8 cellular contexts compared by ENCODE assay signal in the genomic region with DNA sequence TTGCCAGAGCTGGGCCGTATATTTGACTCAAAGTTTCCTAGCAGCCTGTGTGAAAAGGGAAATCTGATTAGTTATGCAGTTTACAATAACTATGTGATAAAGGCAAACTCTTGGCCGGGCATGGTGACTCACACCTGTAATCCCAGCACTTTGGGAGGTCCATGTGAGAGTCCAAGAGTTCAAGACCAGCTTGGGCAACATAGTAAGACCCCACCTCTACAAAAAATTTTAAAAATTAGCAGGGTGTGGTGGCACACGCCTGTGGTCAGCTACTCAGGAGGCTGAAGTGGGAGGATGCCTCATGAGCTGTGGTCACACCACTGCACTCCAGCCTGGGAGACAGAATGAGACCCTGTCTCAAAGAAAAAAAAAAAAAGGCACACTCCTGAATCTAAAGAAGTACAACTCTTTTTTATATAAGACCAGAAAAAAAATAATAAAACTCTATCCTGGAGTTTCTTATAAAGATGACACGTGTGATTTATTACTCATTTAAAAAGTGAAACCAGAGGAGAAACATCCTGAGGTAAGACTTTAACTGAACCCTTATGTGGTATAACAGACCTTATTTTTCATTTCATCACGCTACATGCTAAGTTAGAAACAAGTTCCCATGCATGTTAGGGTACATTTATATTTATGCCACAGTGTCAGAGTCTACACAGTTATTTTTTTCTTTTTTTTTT. TPM values are rescaled to one million over a fixed set of nuclear protein-coding genes. Genes with fewer than 3 reads are reported as not detected.
A peak's percentile ranks its signal among the peaks of the same experiment; 100 is the strongest.
DNase-seq lines count a peak whose midpoint lies in the region; ATAC-seq and TF ChIP-seq lines count a peak whose summit lies in the region.

No MANE protein-coding gene starts in this region.

- no peak overlapping the region for H2AFZ ChIP-seq in smooth muscle cell (ENCODE audit: low read depth)

- H4K20me1 ChIP-seq in smooth muscle cell (ENCODE audit: low read depth): no peaks in the 10 kb centered on the region

- intact Hi-C loops in adrenal gland (cut with DNase I): no loop called here

- WGBS in adrenal gland, 4 donors: 76 to 83% (median 80%) methylated on average over 5 of the region's 5 CpGs
- 83% methylated on average over 5 of the region's 5 CpGs for WGBS in smooth muscle cell (ENCODE audit: low lambda C conversion rate)

- H3K36me3 ChIP-seq in adrenal gland (replicated peaks in 1 of 2): no peaks in the 10 kb centered on the region
- H3K36me3 ChIP-seq in smooth muscle cell (ENCODE audit: low read depth): no peaks in the 10 kb centered on the region

- peak; percentile 59 to 65 for DNase-seq in activated CD4-positive, alpha-beta T cell treated with anti-CD3 and anti-CD28 coated beads for 4 hours
- DNase-seq in myocyte (ENCODE audit: low read depth) (peak; percentile 51), COLO668 (lab: John Stamatoyannopoulos, UW; ENCODE audit: unreplicated experiment) (no peak), adrenal gland (no peak), smooth muscle cell (lab: John Stamatoyannopoulos, UW; ENCODE audit: unreplicated experiment) (no peak), mesenteric fat pad (ENCODE audit: low spot score) (no peak)

- no peak overlapping the region for H3K9ac ChIP-seq in smooth muscle cell (ENCODE audit: low read depth)

- H3K27ac ChIP-seq in adrenal gland (no peak overlapping the region), smooth muscle cell (ENCODE audit: low read depth) (no peak overlapping the region)

- H3K27me3 ChIP-seq in adrenal gland (no peaks in the 10 kb centered on the region), smooth muscle cell (ENCODE audit: low read depth) (no peaks in the 10 kb centered on the region)

- peak; percentile 42 for ATAC-seq in GM18907 (IDR thresholded peaks at IDR 0.05; ENCODE audit: unreplicated experiment)
- ATAC-seq in HG03095 (IDR thresholded peaks at IDR 0.05; ENCODE audit: unreplicated experiment): peak; percentile 32

- H3K4me1 ChIP-seq in adrenal gland (replicated peaks in 1 of 2) (no peaks in the 10 kb centered on the region), smooth muscle cell (ENCODE audit: low read depth) (no peaks in the 10 kb centered on the region)

- no peaks in the 10 kb centered on the region for H3F3A ChIP-seq in smooth muscle cell (ENCODE audit: low read depth)

- no peak overlapping the region for H3K4me3 ChIP-seq in adrenal gland
- H3K4me3 ChIP-seq in smooth muscle cell: no peak overlapping the region

- TF ChIP-seq CTCF in adrenal gland (IDR thresholded peaks at IDR 0.05) (no peak), smooth muscle cell (IDR thresholded peaks at IDR 0.05; ENCODE audit: borderline replicate concordance, insufficient read depth, poor library complexity, severe bottlenecking) (no peak)

- no peak for TF ChIP-seq POLR2A in adrenal gland (IDR thresholded peaks at IDR 0.05)

- H3K9me3 ChIP-seq in adrenal gland (replicated peaks in 1 of 3) (no peaks in the 10 kb centered on the region), smooth muscle cell (replicated peaks; ENCODE audit: low read depth) (no peaks in the 10 kb centered on the region)

- no peak overlapping the region for H3K4me2 ChIP-seq in smooth muscle cell

- H3K79me2 ChIP-seq in smooth muscle cell (ENCODE audit: low read depth): no peaks in the 10 kb centered on the region

RNA-seq across cellular contexts. Expression of a gene that starts 32.6 kb away (rescaled TPM):
- total RNA-seq in myocyte: 74.4 and 79.6 TPM in 2 replicates
- 73.0 TPM for polyA plus RNA-seq in myocyte (2012)
- total RNA-seq in adrenal gland: 10 to 100 TPM; 19.3 to 74.2 (median 45.4) TPM
- 10 to 100 TPM in 2 of 3 donors, 1 to 10 TPM in 1; 9.7 to 63.3 (median 11.6) TPM for polyA plus RNA-seq in adrenal gland
- total RNA-seq in smooth muscle cell: 65.0 and 102 TPM in 2 replicates
- 55.0 and 56.5 TPM in 2 replicates for polyA plus RNA-seq in smooth muscle cell
- 79.7 TPM for total RNA-seq in mesenteric fat pad

RNA-seq across cellular contexts. Expression of a gene that starts 32.9 kb away (rescaled TPM):
- 1,553 and 1,708 TPM in 2 replicates for total RNA-seq in myocyte
- polyA plus RNA-seq in myocyte (2012): 4,071 TPM
- total RNA-seq in adrenal gland: 1,000 to 10,000 TPM in 4 of 8 donors, 100 to 1,000 TPM in 4; 473 to 2,004 (median 995) TPM
- polyA plus RNA-seq in adrenal gland: 1,000 to 10,000 TPM in 2 of 3 donors, 100 to 1,000 TPM in 1; 700 to 1,968 (median 1,951) TPM
- 7,008 and 8,051 TPM in 2 replicates for total RNA-seq in smooth muscle cell
- 5,467 and 5,517 TPM in 2 replicates for polyA plus RNA-seq in smooth muscle cell
- 1,485 TPM for total RNA-seq in mesenteric fat pad

RNA-seq across cellular contexts. Expression of a gene that starts 57.5 kb away (rescaled TPM):
- total RNA-seq in myocyte (0.73 and 1.4 TPM in 2 replicates), adrenal gland (1 to 10 TPM in 2 of 8 donors, under 1 TPM in 5, not detected in 1; 0.37 to 2.4 (median 0.69) TPM), smooth muscle cell (0.31 TPM in 1 of 2 replicates, not detected in the other), mesenteric fat pad (6.3 TPM)
- polyA plus RNA-seq in myocyte (2012): 2.0 TPM
- polyA plus RNA-seq in adrenal gland (1 to 10 TPM in 2 of 3 donors, under 1 TPM in 1; 0.29 to 1.4 (median 1.0) TPM), smooth muscle cell (0.11 and 1.1 TPM in 2 replicates)

Comparison
In these comparisons a context has a peak if more than half of its experiments do, and no peak if none do; other contexts are left out.
1. DNase-seq: peak in activated CD4-positive, alpha-beta T cell treated with anti-CD3 and anti-CD28 coated beads for 4 hours (2 of 2) and myocyte (single experiment); none in COLO668 (single experiment), adrenal gland (0 of 7), smooth muscle cell (single experiment) and mesenteric fat pad (single experiment).